Comparison of ENCODE assay signal across 8 cellular contexts in genomic region chr1:3625151-3625907, GRCh38. TPM values are rescaled to one million over a fixed set of nuclear protein-coding genes. Genes with fewer than 3 reads are reported as not detected.
A peak's percentile ranks its signal among the peaks of the same experiment; 100 is the strongest.
DNase-seq lines count a peak whose midpoint lies in the region; ATAC-seq and TF ChIP-seq lines count a peak whose summit lies in the region.

No MANE protein-coding gene starts in this region.

- intact Hi-C loops in breast epithelium (cut with DNase I; ENCODE audit: low total_unique reads), result no loop called here

- no peaks in the 10 kb centered on the region for H3K9me3 ChIP-seq in breast epithelium

- H3K27ac ChIP-seq in breast epithelium, result peak overlapping the region; percentile 85 to 95

- ATAC-seq in HG03039 (IDR thresholded peaks at IDR 0.05; ENCODE audit: unreplicated experiment) (peak; percentile 4), HG02885 (IDR thresholded peaks at IDR 0.05; ENCODE audit: poor library complexity, unreplicated experiment) (no peak)

- peak overlapping the region; percentile 91 to 100 (median 96) for H3K4me3 ChIP-seq in breast epithelium

- peaks cover 7% of the 10 kb centered on the region for H3K36me3 ChIP-seq in breast epithelium

- no peaks in the 10 kb centered on the region for H3K27me3 ChIP-seq in breast epithelium

- peaks cover 6% of the 10 kb centered on the region in 2 donors for H3K4me1 ChIP-seq in breast epithelium

- DNase-seq in SIG-M5 treated with dmso at 0.1 percent for 504 hours (lab: John Stamatoyannopoulos, UW; ENCODE audit: unreplicated experiment), result peak; percentile 17
- no peak for DNase-seq in SIG-M5 (lab: John Stamatoyannopoulos, UW)
- peak; percentile 74 for DNase-seq in RKO (ENCODE audit: low spot score)
- no peak for DNase-seq in breast epithelium (ENCODE audit: low spot score in 2 of 2)
- peak; percentile 50 for DNase-seq in kidney tubule cell (ENCODE audit: low spot score)
- peak; percentile 46 for DNase-seq in stimulated activated naive CD4-positive, alpha-beta T cell treated with Interleukin-2 at 50 U/mL for 16 hours (lab: John Stamatoyannopoulos, UW)

- TF ChIP-seq POLR2A in breast epithelium (IDR thresholded peaks at IDR 0.05), result no peak

- TF ChIP-seq CTCF in breast epithelium (IDR thresholded peaks at IDR 0.05), result no peak

RNA-seq across cellular contexts. Expression of gene TPRG1L, which starts 0.5 kb away (rescaled TPM):
- total RNA-seq in breast epithelium, result 10 to 100 TPM; 32.4 to 56.8 (median 34.5) TPM

RNA-seq across cellular contexts. Expression of gene MEGF6, which starts 14.0 kb away (rescaled TPM):
- 10 to 100 TPM; 19.3 to 32.1 (median 24.2) TPM for total RNA-seq in breast epithelium

RNA-seq across cellular contexts. Expression of gene WRAP73, which starts 24.6 kb away (rescaled TPM):
- 10 to 100 TPM; 19.3 to 23.6 (median 20.2) TPM for total RNA-seq in breast epithelium

RNA-seq across cellular contexts. Expression of gene TP73, which starts 27.0 kb away (rescaled TPM):
- 1 to 10 TPM in 1 of 3 donors, under 1 TPM in 1, not detected in 1; 0.66 to 1.0 TPM for total RNA-seq in breast epithelium

Comparison
In these comparisons a context has a peak if more than half of its experiments do, and no peak if none do; other contexts are left out.
1. DNase-seq: peak in SIG-M5 treated with dmso at 0.1 percent for 504 hours (single experiment), RKO (single experiment), kidney tubule cell (single experiment) and stimulated activated naive CD4-positive, alpha-beta T cell treated with Interleukin-2 at 50 U/mL for 16 hours (single experiment); none in SIG-M5 (single experiment) and breast epithelium (0 of 2).